In genomic region chr1:149833144-149833543, GRCh38 we compare ENCODE assay signal across 11 cellular contexts. TPM values are rescaled to one million over a fixed set of nuclear protein-coding genes. Genes with fewer than 3 reads are reported as not detected.
DNase-seq lines count a peak whose midpoint lies in the region; ATAC-seq lines count a peak whose summit lies in the region.
"Not testable (repeated sequence)": the region's sequence is repeated elsewhere in the genome, so short reads cannot be mapped to it uniquely, and the experiment has no call there.
"Had no signal": no experiment of that assay in that cellular context is flagged by ENCODE, and none has a peak within 500 bp of the region (broad histone marks: within the 10 kb centered on the region; RNA-seq: fewer than 3 reads in every experiment).

No MANE protein-coding gene starts in this region.

- H3K4me1 Mint-ChIP-seq in activated T-cell treated with anti-CD3 and anti-CD28 coated beads, Interleukin-2, amount 50 U/mL, for 4 hours (ENCODE audit: low read depth); stimulated activated naive B cell treated with anti-CD40 and anti-IgM and Interleukin-4, amounts not matched to agents 10 μg/mL and 1 μg/mL and 100 μg/mL, for 72 hours: not testable (repeated sequence)

- intact Hi-C loops in left colon (cut with DNase I, micrococcal nuclease), result not testable (repeated sequence)

- H3K27me3 Mint-ChIP-seq in activated T-cell treated with anti-CD3 and anti-CD28 coated beads, Interleukin-2, amount 50 U/mL, for 4 hours (ENCODE audit: low read depth); stimulated activated naive B cell treated with anti-CD40 and anti-IgM and Interleukin-4, amounts not matched to agents 10 μg/mL and 1 μg/mL and 100 μg/mL, for 72 hours: not testable (repeated sequence)

- H3K9me3 Mint-ChIP-seq in activated T-cell treated with anti-CD3 and anti-CD28 coated beads, Interleukin-2, amount 50 U/mL, for 4 hours; stimulated activated naive B cell treated with anti-CD40 and anti-IgM and Interleukin-4, amounts not matched to agents 10 μg/mL and 1 μg/mL and 100 μg/mL, for 72 hours: not testable (repeated sequence)

- H3K27ac Mint-ChIP-seq in stimulated activated naive B cell treated with anti-CD40 and anti-IgM and Interleukin-4, amounts not matched to agents 10 μg/mL and 1 μg/mL and 100 μg/mL, for 72 hours, result not testable (repeated sequence)

- not testable (repeated sequence) for H3K36me3 Mint-ChIP-seq in activated T-cell treated with anti-CD3 and anti-CD28 coated beads, Interleukin-2, amount 50 U/mL, for 4 hours (ENCODE audit: insufficient read depth); stimulated activated naive B cell treated with anti-CD40 and anti-IgM and Interleukin-4, amounts not matched to agents 10 μg/mL and 1 μg/mL and 100 μg/mL, for 72 hours

- DNase-seq in activated T-cell treated with anti-CD3 and anti-CD28 coated beads, Interleukin-2, amount 50 U/mL, for 4 hours; left colon; stimulated activated naive B cell treated with anti-CD40 and anti-IgM and Interleukin-4, amounts not matched to agents 10 μg/mL and 1 μg/mL and 100 μg/mL, for 72 hours: not testable (repeated sequence)

- H3K4me3 Mint-ChIP-seq in activated T-cell treated with anti-CD3 and anti-CD28 coated beads, Interleukin-2, amount 50 U/mL, for 4 hours; stimulated activated naive B cell treated with anti-CD40 and anti-IgM and Interleukin-4, amounts not matched to agents 10 μg/mL and 1 μg/mL and 100 μg/mL, for 72 hours: not testable (repeated sequence)

- ATAC-seq in GM18502 (IDR thresholded peaks at IDR 0.05; ENCODE audit: poor library complexity, unreplicated experiment) (peak; percentile 4), GM19397 (IDR thresholded peaks at IDR 0.05; ENCODE audit: unreplicated experiment) (peak; percentile 20), GM21786 (IDR thresholded peaks at IDR 0.05; ENCODE audit: unreplicated experiment) (peak; percentile 9), HG03045 (IDR thresholded peaks at IDR 0.05; ENCODE audit: unreplicated experiment) (peak; percentile 4), HG03565 (IDR thresholded peaks at IDR 0.05; ENCODE audit: unreplicated experiment) (peak; percentile 2), left colon (peak; percentile 22)
- ATAC-seq in activated T-cell treated with anti-CD3 and anti-CD28 coated beads, Interleukin-2, amount 50 U/mL, for 4 hours, result peak; percentile 17 to 22
- peak; percentile 10 to 11 for ATAC-seq in stimulated activated naive B cell treated with anti-CD40 and anti-IgM and Interleukin-4, amounts not matched to agents 10 μg/mL and 1 μg/mL and 100 μg/mL, for 72 hours (replicated peaks)

RNA-seq across cellular contexts. Expression of gene FCGR1A, which starts 50.6 kb away (rescaled TPM):
- total RNA-seq in activated T-cell treated with anti-CD3 and anti-CD28 coated beads, Interleukin-2, amount 50 U/mL, for 4 hours, result not detected
- total RNA-seq in left colon, result 1 to 10 TPM in 1 of 2 donors, not detected in 1; 3.5 TPM
- total RNA-seq: endothelial cell of umbilical vein, glomerular endothelial cell, GM23338 had no signal
